ENCODE assay signal across 1 cellular context in genomic region chr20:21767739-21768223, GRCh38.
TF ChIP-seq lines count a peak whose summit lies in the region.

No MANE protein-coding gene starts in this region.

TF ChIP-seq in HepG2, 621 proteins besides CTCF, POLR2A, EP300 and RAD21 (continued from another document and continues in another):
- no peak for TF ChIP-seq THAP9 (CRISPR knock-in tag; IDR thresholded peaks at IDR 0.05; ENCODE audit: borderline replicate concordance)
- TF ChIP-seq ZNF441 (CRISPR knock-in tag; IDR thresholded peaks at IDR 0.05; ENCODE audit: borderline replicate concordance) = 0 out of 2 replicates have a peak, but pooled peaks have one; percentile 49
- TF ChIP-seq, protein P1, sequence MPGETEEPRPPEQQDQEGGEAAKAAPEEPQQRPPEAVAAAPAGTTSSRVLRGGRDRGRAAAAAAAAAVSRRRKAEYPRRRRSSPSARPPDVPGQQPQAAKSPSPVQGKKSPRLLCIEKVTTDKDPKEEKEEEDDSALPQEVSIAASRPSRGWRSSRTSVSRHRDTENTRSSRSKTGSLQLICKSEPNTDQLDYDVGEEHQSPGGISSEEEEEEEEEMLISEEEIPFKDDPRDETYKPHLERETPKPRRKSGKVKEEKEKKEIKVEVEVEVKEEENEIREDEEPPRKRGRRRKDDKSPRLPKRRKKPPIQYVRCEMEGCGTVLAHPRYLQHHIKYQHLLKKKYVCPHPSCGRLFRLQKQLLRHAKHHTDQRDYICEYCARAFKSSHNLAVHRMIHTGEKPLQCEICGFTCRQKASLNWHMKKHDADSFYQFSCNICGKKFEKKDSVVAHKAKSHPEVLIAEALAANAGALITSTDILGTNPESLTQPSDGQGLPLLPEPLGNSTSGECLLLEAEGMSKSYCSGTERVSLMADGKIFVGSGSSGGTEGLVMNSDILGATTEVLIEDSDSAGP (CRISPR knock-in tag; IDR thresholded peaks at IDR 0.05; ENCODE audit: borderline replicate concordance) = peak; percentile 49; the same call in 1 of the 2 replicates
- TF ChIP-seq ZNF569 (CRISPR knock-in tag; IDR thresholded peaks at IDR 0.05; ENCODE audit: borderline replicate concordance) = no peak
- TF ChIP-seq, protein P2, sequence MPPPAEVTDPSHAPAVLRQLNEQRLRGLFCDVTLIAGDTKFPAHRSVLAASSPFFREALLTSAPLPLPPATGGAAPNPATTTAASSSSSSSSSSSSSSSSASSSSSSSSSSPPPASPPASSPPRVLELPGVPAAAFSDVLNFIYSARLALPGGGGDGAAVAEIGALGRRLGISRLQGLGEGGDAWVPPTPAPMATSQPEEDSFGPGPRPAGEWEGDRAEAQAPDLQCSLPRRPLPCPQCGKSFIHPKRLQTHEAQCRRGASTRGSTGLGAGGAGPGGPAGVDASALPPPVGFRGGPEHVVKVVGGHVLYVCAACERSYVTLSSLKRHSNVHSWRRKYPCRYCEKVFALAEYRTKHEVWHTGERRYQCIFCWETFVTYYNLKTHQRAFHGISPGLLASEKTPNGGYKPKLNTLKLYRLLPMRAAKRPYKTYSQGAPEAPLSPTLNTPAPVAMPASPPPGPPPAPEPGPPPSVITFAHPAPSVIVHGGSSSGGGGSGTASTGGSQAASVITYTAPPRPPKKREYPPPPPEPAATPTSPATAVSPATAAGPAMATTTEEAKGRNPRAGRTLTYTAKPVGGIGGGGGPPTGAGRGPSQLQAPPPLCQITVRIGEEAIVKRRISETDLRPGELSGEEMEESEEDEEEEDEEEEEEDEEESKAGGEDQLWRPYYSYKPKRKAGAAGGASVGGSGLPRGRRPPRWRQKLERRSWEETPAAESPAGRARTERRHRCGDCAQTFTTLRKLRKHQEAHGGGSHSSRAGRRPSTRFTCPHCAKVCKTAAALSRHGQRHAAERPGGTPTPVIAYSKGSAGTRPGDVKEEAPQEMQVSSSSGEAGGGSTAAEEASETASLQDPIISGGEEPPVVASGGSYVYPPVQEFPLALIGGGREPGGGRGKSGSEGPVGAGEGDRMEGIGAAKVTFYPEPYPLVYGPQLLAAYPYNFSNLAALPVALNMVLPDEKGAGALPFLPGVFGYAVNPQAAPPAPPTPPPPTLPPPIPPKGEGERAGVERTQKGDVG (CRISPR knock-in tag; IDR thresholded peaks at IDR 0.05; ENCODE audit: borderline replicate concordance) = no peak
- TF ChIP-seq KLF12 (CRISPR knock-in tag; IDR thresholded peaks at IDR 0.05; ENCODE audit: borderline replicate concordance) = no peak
- no peak for TF ChIP-seq ZKSCAN1 (IDR thresholded peaks at IDR 0.05; ENCODE audit: low read length)
- TF ChIP-seq CENPX (CRISPR knock-in tag; IDR thresholded peaks at IDR 0.05) = no peak
- TF ChIP-seq, protein P3, sequence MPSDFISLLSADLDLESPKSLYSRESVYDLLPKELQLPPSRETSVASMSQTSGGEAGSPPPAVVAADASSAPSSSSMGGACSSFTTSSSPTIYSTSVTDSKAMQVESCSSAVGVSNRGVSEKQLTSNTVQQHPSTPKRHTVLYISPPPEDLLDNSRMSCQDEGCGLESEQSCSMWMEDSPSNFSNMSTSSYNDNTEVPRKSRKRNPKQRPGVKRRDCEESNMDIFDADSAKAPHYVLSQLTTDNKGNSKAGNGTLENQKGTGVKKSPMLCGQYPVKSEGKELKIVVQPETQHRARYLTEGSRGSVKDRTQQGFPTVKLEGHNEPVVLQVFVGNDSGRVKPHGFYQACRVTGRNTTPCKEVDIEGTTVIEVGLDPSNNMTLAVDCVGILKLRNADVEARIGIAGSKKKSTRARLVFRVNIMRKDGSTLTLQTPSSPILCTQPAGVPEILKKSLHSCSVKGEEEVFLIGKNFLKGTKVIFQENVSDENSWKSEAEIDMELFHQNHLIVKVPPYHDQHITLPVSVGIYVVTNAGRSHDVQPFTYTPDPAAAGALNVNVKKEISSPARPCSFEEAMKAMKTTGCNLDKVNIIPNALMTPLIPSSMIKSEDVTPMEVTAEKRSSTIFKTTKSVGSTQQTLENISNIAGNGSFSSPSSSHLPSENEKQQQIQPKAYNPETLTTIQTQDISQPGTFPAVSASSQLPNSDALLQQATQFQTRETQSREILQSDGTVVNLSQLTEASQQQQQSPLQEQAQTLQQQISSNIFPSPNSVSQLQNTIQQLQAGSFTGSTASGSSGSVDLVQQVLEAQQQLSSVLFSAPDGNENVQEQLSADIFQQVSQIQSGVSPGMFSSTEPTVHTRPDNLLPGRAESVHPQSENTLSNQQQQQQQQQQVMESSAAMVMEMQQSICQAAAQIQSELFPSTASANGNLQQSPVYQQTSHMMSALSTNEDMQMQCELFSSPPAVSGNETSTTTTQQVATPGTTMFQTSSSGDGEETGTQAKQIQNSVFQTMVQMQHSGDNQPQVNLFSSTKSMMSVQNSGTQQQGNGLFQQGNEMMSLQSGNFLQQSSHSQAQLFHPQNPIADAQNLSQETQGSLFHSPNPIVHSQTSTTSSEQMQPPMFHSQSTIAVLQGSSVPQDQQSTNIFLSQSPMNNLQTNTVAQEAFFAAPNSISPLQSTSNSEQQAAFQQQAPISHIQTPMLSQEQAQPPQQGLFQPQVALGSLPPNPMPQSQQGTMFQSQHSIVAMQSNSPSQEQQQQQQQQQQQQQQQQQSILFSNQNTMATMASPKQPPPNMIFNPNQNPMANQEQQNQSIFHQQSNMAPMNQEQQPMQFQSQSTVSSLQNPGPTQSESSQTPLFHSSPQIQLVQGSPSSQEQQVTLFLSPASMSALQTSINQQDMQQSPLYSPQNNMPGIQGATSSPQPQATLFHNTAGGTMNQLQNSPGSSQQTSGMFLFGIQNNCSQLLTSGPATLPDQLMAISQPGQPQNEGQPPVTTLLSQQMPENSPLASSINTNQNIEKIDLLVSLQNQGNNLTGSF (CRISPR knock-in tag; IDR thresholded peaks at IDR 0.05) = peak; percentile 28; the same call in 1 of the 2 replicates
- TF ChIP-seq ZNF331 (CRISPR knock-in tag; IDR thresholded peaks at IDR 0.05) = peak; percentile 18; the same call in 1 of the 2 replicates
- TF ChIP-seq, protein P4, sequence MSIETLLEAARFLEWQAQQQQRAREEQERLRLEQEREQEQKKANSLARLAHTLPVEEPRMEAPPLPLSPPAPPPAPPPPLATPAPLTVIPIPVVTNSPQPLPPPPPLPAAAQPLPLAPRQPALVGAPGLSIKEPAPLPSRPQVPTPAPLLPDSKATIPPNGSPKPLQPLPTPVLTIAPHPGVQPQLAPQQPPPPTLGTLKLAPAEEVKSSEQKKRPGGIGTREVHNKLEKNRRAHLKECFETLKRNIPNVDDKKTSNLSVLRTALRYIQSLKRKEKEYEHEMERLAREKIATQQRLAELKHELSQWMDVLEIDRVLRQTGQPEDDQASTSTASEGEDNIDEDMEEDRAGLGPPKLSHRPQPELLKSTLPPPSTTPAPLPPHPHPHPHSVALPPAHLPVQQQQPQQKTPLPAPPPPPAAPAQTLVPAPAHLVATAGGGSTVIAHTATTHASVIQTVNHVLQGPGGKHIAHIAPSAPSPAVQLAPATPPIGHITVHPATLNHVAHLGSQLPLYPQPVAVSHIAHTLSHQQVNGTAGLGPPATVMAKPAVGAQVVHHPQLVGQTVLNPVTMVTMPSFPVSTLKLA (IDR thresholded peaks at IDR 0.05) = no peak
- TF ChIP-seq, protein P5, sequence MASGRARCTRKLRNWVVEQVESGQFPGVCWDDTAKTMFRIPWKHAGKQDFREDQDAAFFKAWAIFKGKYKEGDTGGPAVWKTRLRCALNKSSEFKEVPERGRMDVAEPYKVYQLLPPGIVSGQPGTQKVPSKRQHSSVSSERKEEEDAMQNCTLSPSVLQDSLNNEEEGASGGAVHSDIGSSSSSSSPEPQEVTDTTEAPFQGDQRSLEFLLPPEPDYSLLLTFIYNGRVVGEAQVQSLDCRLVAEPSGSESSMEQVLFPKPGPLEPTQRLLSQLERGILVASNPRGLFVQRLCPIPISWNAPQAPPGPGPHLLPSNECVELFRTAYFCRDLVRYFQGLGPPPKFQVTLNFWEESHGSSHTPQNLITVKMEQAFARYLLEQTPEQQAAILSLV (CRISPR knock-in tag; IDR thresholded peaks at IDR 0.05; ENCODE audit: borderline replicate concordance) = no peak
- TF ChIP-seq SP5 (CRISPR knock-in tag; IDR thresholded peaks at IDR 0.05; ENCODE audit: borderline replicate concordance, low read depth) = peak; percentile 28; the same call in 1 of the 2 replicates
- TF ChIP-seq, protein P6, sequence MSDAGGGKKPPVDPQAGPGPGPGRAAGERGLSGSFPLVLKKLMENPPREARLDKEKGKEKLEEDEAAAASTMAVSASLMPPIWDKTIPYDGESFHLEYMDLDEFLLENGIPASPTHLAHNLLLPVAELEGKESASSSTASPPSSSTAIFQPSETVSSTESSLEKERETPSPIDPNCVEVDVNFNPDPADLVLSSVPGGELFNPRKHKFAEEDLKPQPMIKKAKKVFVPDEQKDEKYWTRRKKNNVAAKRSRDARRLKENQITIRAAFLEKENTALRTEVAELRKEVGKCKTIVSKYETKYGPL (CRISPR knock-in tag; IDR thresholded peaks at IDR 0.05) = no peak
- TF ChIP-seq, protein P7, sequence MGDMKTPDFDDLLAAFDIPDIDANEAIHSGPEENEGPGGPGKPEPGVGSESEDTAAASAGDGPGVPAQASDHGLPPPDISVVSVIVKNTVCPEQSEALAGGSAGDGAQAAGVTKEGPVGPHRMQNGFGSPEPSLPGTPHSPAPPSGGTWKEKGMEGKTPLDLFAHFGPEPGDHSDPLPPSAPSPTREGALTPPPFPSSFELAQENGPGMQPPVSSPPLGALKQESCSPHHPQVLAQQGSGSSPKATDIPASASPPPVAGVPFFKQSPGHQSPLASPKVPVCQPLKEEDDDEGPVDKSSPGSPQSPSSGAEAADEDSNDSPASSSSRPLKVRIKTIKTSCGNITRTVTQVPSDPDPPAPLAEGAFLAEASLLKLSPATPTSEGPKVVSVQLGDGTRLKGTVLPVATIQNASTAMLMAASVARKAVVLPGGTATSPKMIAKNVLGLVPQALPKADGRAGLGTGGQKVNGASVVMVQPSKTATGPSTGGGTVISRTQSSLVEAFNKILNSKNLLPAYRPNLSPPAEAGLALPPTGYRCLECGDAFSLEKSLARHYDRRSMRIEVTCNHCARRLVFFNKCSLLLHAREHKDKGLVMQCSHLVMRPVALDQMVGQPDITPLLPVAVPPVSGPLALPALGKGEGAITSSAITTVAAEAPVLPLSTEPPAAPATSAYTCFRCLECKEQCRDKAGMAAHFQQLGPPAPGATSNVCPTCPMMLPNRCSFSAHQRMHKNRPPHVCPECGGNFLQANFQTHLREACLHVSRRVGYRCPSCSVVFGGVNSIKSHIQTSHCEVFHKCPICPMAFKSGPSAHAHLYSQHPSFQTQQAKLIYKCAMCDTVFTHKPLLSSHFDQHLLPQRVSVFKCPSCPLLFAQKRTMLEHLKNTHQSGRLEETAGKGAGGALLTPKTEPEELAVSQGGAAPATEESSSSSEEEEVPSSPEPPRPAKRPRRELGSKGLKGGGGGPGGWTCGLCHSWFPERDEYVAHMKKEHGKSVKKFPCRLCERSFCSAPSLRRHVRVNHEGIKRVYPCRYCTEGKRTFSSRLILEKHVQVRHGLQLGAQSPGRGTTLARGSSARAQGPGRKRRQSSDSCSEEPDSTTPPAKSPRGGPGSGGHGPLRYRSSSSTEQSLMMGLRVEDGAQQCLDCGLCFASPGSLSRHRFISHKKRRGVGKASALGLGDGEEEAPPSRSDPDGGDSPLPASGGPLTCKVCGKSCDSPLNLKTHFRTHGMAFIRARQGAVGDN (CRISPR knock-in tag; IDR thresholded peaks at IDR 0.05) = peak; percentile 49; the same call in 1 of the 2 replicates
- no peak for TF ChIP-seq SNAPC5 (CRISPR knock-in tag; IDR thresholded peaks at IDR 0.05; ENCODE audit: borderline replicate concordance)
- TF ChIP-seq ZGPAT (CRISPR knock-in tag; IDR thresholded peaks at IDR 0.05) = peak; percentile 50; the same call in 1 of the 2 replicates
- no peak for TF ChIP-seq JUNB (CRISPR knock-in tag; IDR thresholded peaks at IDR 0.05; ENCODE audit: borderline replicate concordance)
- no peak for TF ChIP-seq IKZF1 (IDR thresholded peaks at IDR 0.05)
- peak; percentile 84 for TF ChIP-seq KDM1A (CRISPR knock-in tag; IDR thresholded peaks at IDR 0.05)
- no peak for TF ChIP-seq KAT2B (IDR thresholded peaks at IDR 0.05; ENCODE audit: borderline replicate concordance, low read depth, low read length)
